ENCODE assay signal across 20 cellular contexts in the genomic region with DNA sequence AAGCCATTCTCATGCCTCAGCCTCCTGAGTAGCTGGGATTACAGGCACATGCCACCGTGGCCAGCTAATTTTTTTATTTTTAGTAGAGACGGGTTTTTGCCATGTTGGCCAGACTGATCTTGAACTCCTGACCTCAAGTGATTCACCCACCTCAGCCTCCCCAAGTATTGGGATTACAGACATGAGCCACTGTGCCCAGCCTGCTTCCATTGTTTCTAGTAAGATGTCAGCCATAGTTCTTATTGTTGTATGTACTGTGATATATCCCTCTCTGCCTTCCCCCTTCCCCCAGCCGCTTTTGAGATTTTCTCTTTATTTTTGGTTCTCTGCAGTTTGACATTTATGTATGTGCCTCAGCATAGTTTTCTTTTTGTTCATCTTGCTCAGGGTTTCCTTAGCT.
"Had no signal": no experiment of that assay in that cellular context is flagged by ENCODE, and none has a peak within 500 bp of the region (broad histone marks: within the 10 kb centered on the region; RNA-seq: fewer than 3 reads in every experiment).

No MANE protein-coding gene starts in this region.

- H3K4me3 ChIP-seq: ascending aorta, dorsolateral prefrontal cortex, gastrocnemius medialis, heart left ventricle, lower lobe of right lung, neural progenitor cell, ovary, spleen, tibial artery, uterus had no signal

- H3K9ac ChIP-seq: neural progenitor cell had no signal

- H3K4me1 ChIP-seq: ascending aorta, gastrocnemius medialis, heart left ventricle, lower lobe of right lung, neural progenitor cell, tibial artery, uterus had no signal

- H3K4me2 ChIP-seq: neural progenitor cell had no signal

- H3K36me3 ChIP-seq: ascending aorta, gastrocnemius medialis, heart left ventricle, lower lobe of right lung, neural progenitor cell, ovary, spleen, tibial artery, uterus had no signal

- DNase-seq: activated CD4-positive, alpha-beta memory T cell treated with anti-CD3 and anti-CD28 coated beads, Interleukin-2, amount 10 ng/mL, durations not matched to agents 7 days and 5 days; activated CD4-positive, alpha-beta T cell treated with anti-CD3 and anti-CD28 coated beads for 4 hours; activated naive CD4-positive, alpha-beta T cell; dorsolateral prefrontal cortex; endodermal cell; gastrocnemius medialis; heart left ventricle; left colon; lower lobe of right lung; midbrain; naive B cell; ovary; spleen; T-helper 17 cell; tibial artery; uterus had no signal

- H3K9me3 ChIP-seq: gastrocnemius medialis had no signal

- H3K27ac ChIP-seq: ascending aorta, dorsolateral prefrontal cortex, gastrocnemius medialis, heart left ventricle, lower lobe of right lung, neural progenitor cell, ovary, spleen, tibial artery, uterus had no signal

- H2AFZ ChIP-seq: neural progenitor cell had no signal

- H3K27me3 ChIP-seq: ascending aorta, dorsolateral prefrontal cortex, gastrocnemius medialis, heart left ventricle, neural progenitor cell, ovary, spleen, tibial artery, uterus had no signal

- ATAC-seq: gastrocnemius medialis, heart left ventricle, left colon, lower lobe of right lung, sciatic nerve, T-helper 17 cell, WTC11 had no signal
